ENCODE assay signal across 10 cellular contexts in the genomic region with DNA sequence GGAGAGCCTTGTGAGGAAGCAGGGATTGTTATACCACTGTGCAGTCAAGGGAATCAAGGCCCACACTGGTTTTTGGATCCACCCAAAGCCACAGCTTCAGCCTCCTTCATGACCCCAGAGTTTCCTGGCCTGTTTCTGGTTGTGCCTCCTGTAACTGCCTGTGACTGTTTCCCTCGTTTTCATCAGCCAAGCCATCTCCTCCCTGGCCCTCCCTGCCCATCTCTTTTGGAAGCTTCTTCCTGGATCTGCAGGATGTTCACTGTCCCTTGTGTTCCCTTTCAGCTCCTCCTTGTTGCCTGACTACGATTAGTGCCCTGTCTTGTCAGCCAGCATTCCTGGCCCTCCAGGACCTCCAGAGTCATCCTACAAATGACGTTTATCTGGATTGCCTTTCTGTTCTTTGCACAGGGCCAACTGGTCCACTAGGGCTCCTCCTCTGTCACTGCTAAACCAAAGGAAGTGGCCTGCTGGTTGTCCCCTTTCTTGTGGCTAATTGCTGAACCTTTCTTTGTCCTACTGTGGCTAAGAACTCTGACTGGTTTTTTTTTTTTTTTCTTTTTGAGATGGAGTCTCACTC. TPM values are rescaled to one million over a fixed set of nuclear protein-coding genes. Genes with fewer than 3 reads are reported as not detected.
DNase-seq lines count a peak whose midpoint lies in the region; ATAC-seq and TF ChIP-seq lines count a peak whose summit lies in the region.
"Had no signal": no experiment of that assay in that cellular context is flagged by ENCODE, and none has a peak within 500 bp of the region (broad histone marks: within the 10 kb centered on the region; RNA-seq: fewer than 3 reads in every experiment).

No MANE protein-coding gene starts in this region.

- H3K4me1 ChIP-seq in muscle layer of colon (ENCODE audit: insufficient read depth, low read length): peaks cover 32% of the 10 kb centered on the region

- H3K27ac Mint-ChIP-seq in activated naive CD4-positive, alpha-beta T cell treated with anti-CD3 and anti-CD28 coated beads, Interleukin-2, amount 50 U/mL, for 24 hours: peak overlapping the region; percentile 51
- H3K27ac Mint-ChIP-seq in type B pancreatic cell (peak overlapping the region; percentile 81), CD14-positive monocyte (peak overlapping the region in 1 of 7 donors; percentile 67)

- peak overlapping the region; percentile 54 for H3K27ac ChIP-seq in muscle layer of colon (ENCODE audit: low read depth, low read length)

- no peaks in the 10 kb centered on the region for H3K27me3 ChIP-seq in muscle layer of colon (ENCODE audit: control insufficient read depth in 1 of 2, insufficient read depth in 2 of 2, low read length in 2 of 2)

- H3K4me3 ChIP-seq in choroid plexus epithelial cell (ENCODE audit: low read depth, low read length) (no peak overlapping the region), muscle layer of colon (ENCODE audit: low read depth in 1 of 2, low read length in 2 of 2) (peak overlapping the region in 1 of 2 donors; percentile 5)
- H3K4me3 ChIP-seq: SK-N-MC had no signal

- peak overlapping the region; percentile 19 for H3K4me3 Mint-ChIP-seq in activated naive CD4-positive, alpha-beta T cell treated with anti-CD3 and anti-CD28 coated beads, Interleukin-2, amount 50 U/mL, for 24 hours
- no peak overlapping the region for H3K4me3 Mint-ChIP-seq in type B pancreatic cell
- peak overlapping the region in 1 of 2 donors; percentile 25 for H3K4me3 Mint-ChIP-seq in CD14-positive monocyte
- H3K4me3 Mint-ChIP-seq: IgD-negative memory B cell had no signal

- intact Hi-C loops in CD14-positive monocyte (cut with micrococcal nuclease): no loop called here

- H3K27me3 Mint-ChIP-seq in activated naive CD4-positive, alpha-beta T cell treated with anti-CD3 and anti-CD28 coated beads, Interleukin-2, amount 50 U/mL, for 24 hours: no peaks in the 10 kb centered on the region
- H3K27me3 Mint-ChIP-seq in type B pancreatic cell (no peaks in the 10 kb centered on the region), CD14-positive monocyte (ENCODE audit: low read depth in 3 of 3) (no peaks in the 10 kb centered on the region)
- H3K27me3 Mint-ChIP-seq: IgD-negative memory B cell had no signal

- H3K36me3 ChIP-seq in muscle layer of colon (ENCODE audit: insufficient read depth, low read length): peaks cover 25% of the 10 kb centered on the region

- peaks cover 48% of the 10 kb centered on the region for H3K36me3 Mint-ChIP-seq in activated naive CD4-positive, alpha-beta T cell treated with anti-CD3 and anti-CD28 coated beads, Interleukin-2, amount 50 U/mL, for 24 hours
- H3K36me3 Mint-ChIP-seq in type B pancreatic cell (peaks cover 59% of the 10 kb centered on the region), CD14-positive monocyte (peaks cover 91 to 97% of the 10 kb centered on the region in 2 donors)

- no peak overlapping the region for H3K9ac ChIP-seq in muscle layer of colon (ENCODE audit: low read length)

- TF ChIP-seq CTCF in choroid plexus epithelial cell (conservative IDR thresholded peaks at IDR 0.05; ENCODE audit: low read depth, low read length) (no peak), type B pancreatic cell (conservative IDR thresholded peaks at IDR 0.05) (no peak), CD14-positive monocyte (IDR thresholded peaks at IDR 0.05) (no peak)

- DNase-seq in activated naive CD4-positive, alpha-beta T cell treated with anti-CD3 and anti-CD28 coated beads, Interleukin-2, amount 50 U/mL, for 16 hours: no peak
- DNase-seq in choroid plexus epithelial cell (ENCODE audit: low read depth) (peak; percentile 63), type B pancreatic cell (ENCODE audit: extremely low spot score, unreplicated experiment) (no peak), CD14-positive monocyte (ENCODE audit: low spot score) (no peak), activated gamma-delta T cell (lab: John Stamatoyannopoulos, UW) (no peak)

- ATAC-seq in GM19351 (IDR thresholded peaks at IDR 0.05; ENCODE audit: unreplicated experiment): no peak

- H3K9me3 ChIP-seq in muscle layer of colon (ENCODE audit: low read length): no peaks in the 10 kb centered on the region

- H3K9me3 Mint-ChIP-seq in activated naive CD4-positive, alpha-beta T cell treated with anti-CD3 and anti-CD28 coated beads, Interleukin-2, amount 50 U/mL, for 24 hours: no peaks in the 10 kb centered on the region
- no peaks in the 10 kb centered on the region for H3K9me3 Mint-ChIP-seq in type B pancreatic cell
- H3K9me3 Mint-ChIP-seq in CD14-positive monocyte: no peaks in the 10 kb centered on the region
- H3K9me3 Mint-ChIP-seq: IgD-negative memory B cell had no signal

- H3K4me1 Mint-ChIP-seq in activated naive CD4-positive, alpha-beta T cell treated with anti-CD3 and anti-CD28 coated beads, Interleukin-2, amount 50 U/mL, for 24 hours: peaks cover 36% of the 10 kb centered on the region
- peaks cover 12% of the 10 kb centered on the region for H3K4me1 Mint-ChIP-seq in type B pancreatic cell (ENCODE audit: unreplicated experiment)
- peaks cover 9% of the 10 kb centered on the region for H3K4me1 Mint-ChIP-seq in CD14-positive monocyte

RNA-seq across cellular contexts. Expression of gene SFT2D2, which starts 17.9 kb away (rescaled TPM):
- total RNA-seq in type B pancreatic cell (ENCODE audit: low replicate concordance): 52.1 and 63.7 TPM in 2 replicates
- polyA plus RNA-seq in CD14-positive monocyte: 10 to 100 TPM; 34.9 to 46.6 TPM

RNA-seq across cellular contexts. Expression of gene TBX19, which starts 37.0 kb away (rescaled TPM):
- 1.3 and 1.6 TPM in 2 replicates for total RNA-seq in type B pancreatic cell (ENCODE audit: low replicate concordance)
- polyA plus RNA-seq in CD14-positive monocyte: 1 to 10 TPM in 1 of 2 donors, under 1 TPM in 1; 0.65 to 1.6 TPM
